Comparison of ENCODE assay signal across 8 cellular contexts in the genomic region with DNA sequence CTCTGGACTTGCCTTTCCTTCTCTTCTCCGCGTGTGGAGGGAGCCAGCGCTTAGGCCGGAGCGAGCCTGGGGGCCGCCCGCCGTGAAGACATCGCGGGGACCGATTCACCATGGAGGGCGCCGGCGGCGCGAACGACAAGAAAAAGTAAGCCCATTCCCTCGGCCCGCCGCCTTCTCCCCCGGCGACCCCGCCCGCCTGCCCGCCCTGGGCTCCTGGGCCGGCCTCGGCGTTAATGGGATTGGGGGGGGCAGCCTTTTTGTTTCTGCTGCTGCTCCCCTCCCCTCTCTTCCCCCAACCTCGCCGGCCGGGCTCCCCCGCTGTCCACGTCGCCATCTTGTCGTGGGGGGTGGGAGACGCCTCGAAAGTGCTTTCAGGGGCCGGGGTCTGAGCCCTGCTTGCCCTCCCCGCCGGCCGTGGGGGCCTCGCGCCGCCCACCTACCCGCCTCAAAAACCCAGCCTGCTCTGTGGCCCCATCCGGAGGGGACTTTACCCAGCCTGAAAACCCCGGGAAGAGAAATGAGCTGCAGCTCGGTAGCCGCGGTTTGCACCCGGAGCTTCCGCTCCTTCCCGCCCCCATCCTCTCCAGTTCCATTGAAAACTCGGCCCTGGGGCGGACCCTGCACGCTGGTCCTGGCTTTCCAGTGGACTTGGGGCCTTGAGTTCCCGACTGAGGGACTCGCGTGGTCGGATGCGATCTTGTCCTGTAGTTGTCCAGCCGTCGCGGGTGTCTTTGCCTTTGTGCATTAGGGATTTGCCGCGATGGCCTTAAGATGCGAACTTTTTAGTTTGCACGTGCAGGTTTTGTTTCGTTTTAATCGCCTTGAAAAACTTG. TPM values are rescaled to one million over a fixed set of nuclear protein-coding genes. Genes with fewer than 3 reads are reported as not detected.
DNase-seq lines count a peak whose midpoint lies in the region; ATAC-seq lines count a peak whose summit lies in the region.

No MANE protein-coding gene starts in this region.

- no peaks in the 10 kb centered on the region for H3K27me3 ChIP-seq in mesendoderm (ENCODE audit: insufficient read depth, low read length, poor library complexity)

- H3K4me3 ChIP-seq in mesendoderm (ENCODE audit: low read length) = peak overlapping the region; percentile 96

- no peak overlapping the region for H2AK5ac ChIP-seq in mesendoderm (ENCODE audit: low read length)

- H2BK5ac ChIP-seq in mesendoderm (ENCODE audit: low read length) = peak overlapping the region; percentile 44

- H3K9me3 Mint-ChIP-seq in activated CD8-positive, alpha-beta T cell treated with anti-CD3 and anti-CD28 coated beads, Interleukin-2, amount 10 ng/mL, durations not matched to agents 7 days and 5 days (ENCODE audit: insufficient read depth) = no peaks in the 10 kb centered on the region
- H3K9me3 Mint-ChIP-seq in effector memory CD8-positive, alpha-beta T cell = no peaks in the 10 kb centered on the region

- H3K79me1 ChIP-seq in mesendoderm (ENCODE audit: low read length) = no peaks in the 10 kb centered on the region

- peak overlapping the region; percentile 98 for H3K4me3 Mint-ChIP-seq in activated CD8-positive, alpha-beta T cell treated with anti-CD3 and anti-CD28 coated beads, Interleukin-2, amount 10 ng/mL, durations not matched to agents 7 days and 5 days
- peak overlapping the region; percentile 93 to 98 for H3K4me3 Mint-ChIP-seq in effector memory CD8-positive, alpha-beta T cell

- peak overlapping the region; percentile 97 for H3K4ac ChIP-seq in mesendoderm (ENCODE audit: low read depth, low read length)

- no peak overlapping the region for H2BK120ac ChIP-seq in mesendoderm (ENCODE audit: low read depth, low read length)

- peak overlapping the region; percentile 2 for H3K4me2 ChIP-seq in mesendoderm (ENCODE audit: low read length)

- POLR2A ChIA-PET in activated CD8-positive, alpha-beta T cell treated with anti-CD3 and anti-CD28 coated beads, Interleukin-2, amount 10 ng/mL, durations not matched to agents 7 days and 5 days (lab: Charles Lee) = interaction anchor here (0.6 to 2.9 kb wide), 30 partner anchors 8 to 373 kb away, joined by 3 to 31 read pairs (median 3); no protein-coding TSS in a partner anchor

- H3K4me1 Mint-ChIP-seq in activated CD8-positive, alpha-beta T cell treated with anti-CD3 and anti-CD28 coated beads, Interleukin-2, amount 10 ng/mL, durations not matched to agents 7 days and 5 days (ENCODE audit: low read depth) = peaks cover 60% of the 10 kb centered on the region
- peaks cover 27 to 48% of the 10 kb centered on the region in 2 donors for H3K4me1 Mint-ChIP-seq in effector memory CD8-positive, alpha-beta T cell (ENCODE audit: low read depth in 2 of 2)

- peak overlapping the region; percentile 86 for H3K27ac ChIP-seq in mesendoderm (ENCODE audit: low read depth, low read length)

- ATAC-seq in HG03159 (IDR thresholded peaks at IDR 0.05; ENCODE audit: unreplicated experiment) = peak; percentile 11
- peak; percentile 7 for ATAC-seq in activated CD8-positive, alpha-beta T cell treated with anti-CD3 and anti-CD28 coated beads, Interleukin-2, amount 10 ng/mL, durations not matched to agents 7 days and 5 days
- ATAC-seq in effector memory CD8-positive, alpha-beta T cell (replicated peaks) = peak; percentile 6

- peak overlapping the region; percentile 88 for H3K9ac ChIP-seq in mesendoderm (ENCODE audit: low read length)

- H3K56ac ChIP-seq in mesendoderm (ENCODE audit: low read length) = peak overlapping the region; percentile 96

- H3K79me2 ChIP-seq in mesendoderm (ENCODE audit: control insufficient read depth, insufficient read depth, low read length) = peaks cover 43% of the 10 kb centered on the region

- H3K36me3 Mint-ChIP-seq in activated CD8-positive, alpha-beta T cell treated with anti-CD3 and anti-CD28 coated beads, Interleukin-2, amount 10 ng/mL, durations not matched to agents 7 days and 5 days (ENCODE audit: low read depth) = peaks cover 43% of the 10 kb centered on the region
- H3K36me3 Mint-ChIP-seq in effector memory CD8-positive, alpha-beta T cell (ENCODE audit: insufficient read depth) = peaks cover 15% of the 10 kb centered on the region

- DNase-seq in NK-92 treated with Interleukin-12 subunit alpha and Interleukin-12 subunit beta, amount 100 ng/mL, for 24 hours (lab: John Stamatoyannopoulos, UW) = peak; percentile 67
- no peak for DNase-seq in NK-92 (lab: John Stamatoyannopoulos, UW; ENCODE audit: unreplicated experiment)
- peak; percentile 8 for DNase-seq in NCI-H774 (lab: John Stamatoyannopoulos, UW)
- peak; percentile 60 for DNase-seq in activated CD8-positive, alpha-beta T cell treated with anti-CD3 and anti-CD28 coated beads, Interleukin-2, amount 10 ng/mL, durations not matched to agents 7 days and 5 days
- peak; percentile 19 to 30 (median 25) for DNase-seq in effector memory CD8-positive, alpha-beta T cell
- peak; percentile 81 for DNase-seq in mesendoderm
- peak; percentile 34 to 48 for DNase-seq in stimulated activated CD8-positive, alpha-beta memory T cell treated with anti-CD3 and anti-CD28 coated beads, Interleukin-15, amount 100 ng/mL, for 48 hours (ENCODE audit: low read depth in 2 of 2)

- no peak overlapping the region for H3K23ac ChIP-seq in mesendoderm (ENCODE audit: low read length)

- peak overlapping the region; percentile 96 for H3K27ac Mint-ChIP-seq in activated CD8-positive, alpha-beta T cell treated with anti-CD3 and anti-CD28 coated beads, Interleukin-2, amount 10 ng/mL, durations not matched to agents 7 days and 5 days
- H3K27ac Mint-ChIP-seq in effector memory CD8-positive, alpha-beta T cell = peak overlapping the region; percentile 94 to 97

- no peak overlapping the region for H2BK15ac ChIP-seq in mesendoderm (replicated peaks; ENCODE audit: low read depth)

- no peak overlapping the region for H4K5ac ChIP-seq in mesendoderm (ENCODE audit: low read length)

- H3K18ac ChIP-seq in mesendoderm (ENCODE audit: low read length) = peak overlapping the region; percentile 96

- no peak overlapping the region for H4K8ac ChIP-seq in mesendoderm (ENCODE audit: low read depth, low read length)

- no CpG with 5 or more reads among the region's 70 CpGs for WGBS in mesendoderm (ENCODE audit: extremely low coverage, insufficient coverage, low lambda C conversion rate)

- CTCF ChIA-PET in activated CD8-positive, alpha-beta T cell treated with anti-CD3 and anti-CD28 coated beads, Interleukin-2, amount 10 ng/mL, durations not matched to agents 7 days and 5 days (lab: Charles Lee) = interaction anchor here (0.7 to 1.7 kb wide), 3 partner anchors 36 to 127 kb away, joined by 3 to 12 read pairs (median 6); no protein-coding TSS in a partner anchor

- no peaks in the 10 kb centered on the region for H3K36me3 ChIP-seq in mesendoderm (ENCODE audit: control insufficient read depth, insufficient read depth, low read length)

- peaks cover 3% of the 10 kb centered on the region for H3K4me1 ChIP-seq in mesendoderm (ENCODE audit: control insufficient read depth, low read depth, low read length)

- no peaks in the 10 kb centered on the region for H3K27me3 Mint-ChIP-seq in activated CD8-positive, alpha-beta T cell treated with anti-CD3 and anti-CD28 coated beads, Interleukin-2, amount 10 ng/mL, durations not matched to agents 7 days and 5 days (ENCODE audit: low read depth)
- no peaks in the 10 kb centered on the region for H3K27me3 Mint-ChIP-seq in effector memory CD8-positive, alpha-beta T cell

RNA-seq across cellular contexts. Expression of a gene that starts 0.6 kb away (rescaled TPM):
- 100 to 1,000 TPM; 119 to 132 TPM for total RNA-seq in activated CD8-positive, alpha-beta T cell treated with anti-CD3 and anti-CD28 coated beads, Interleukin-2, amount 10 ng/mL, durations not matched to agents 7 days and 5 days
- 212 TPM for polyA plus RNA-seq in mesendoderm (2013, experiment 1 of 2)
- 208 TPM for polyA plus RNA-seq in mesendoderm (2013, experiment 2 of 2)
